2 cellular contexts compared by ENCODE assay signal in genomic region chr10:79871729-79872128, GRCh38. TPM values are rescaled to one million over a fixed set of nuclear protein-coding genes. Genes with fewer than 3 reads are reported as not detected.
"Had no signal": no experiment of that assay in that cellular context is flagged by ENCODE, and none has a peak within 500 bp of the region (broad histone marks: within the 10 kb centered on the region; RNA-seq: fewer than 3 reads in every experiment).

No MANE protein-coding gene starts in this region.

RNA-seq across cellular contexts. Expression of gene NUTM2E, which starts 45.2 kb away (rescaled TPM):
- total RNA-seq: activated CD8-positive, alpha-beta memory T cell treated with anti-CD3 and anti-CD28 coated beads for 36 hours; T-helper 1 cell treated with Interleukin-12 subunit alpha and Interleukin-12 subunit beta and Interleukin-4 antibody, amounts not matched to agents 30 ng/mL and 1 ng/mL, for 36 hours had no signal
